Comparison of ENCODE assay signal across 1 cellular context in genomic region chr13:81383441-81383840, GRCh38.
TF ChIP-seq lines count a peak whose summit lies in the region.

No MANE protein-coding gene starts in this region.

TF ChIP-seq in K562, 482 proteins besides CTCF, POLR2A, EP300 and RAD21 (continued from another document):
- TF ChIP-seq MITF (IDR thresholded peaks at IDR 0.05) (no peak), MXI1 (IDR thresholded peaks at IDR 0.05; ENCODE audit: low read depth, low read length) (no peak), NR1H2 (CRISPR knock-in tag; IDR thresholded peaks at IDR 0.05) (no peak), CCNT2 (IDR thresholded peaks at IDR 0.05; ENCODE audit: borderline replicate concordance, extremely low read depth, insufficient read length, low read depth, low read length) (no peak)
